In genomic region chr19:42505066-42505465, GRCh38 we compare ENCODE assay signal across 24 cellular contexts. TPM values are rescaled to one million over a fixed set of nuclear protein-coding genes. Genes with fewer than 3 reads are reported as not detected.
"Had no signal": no experiment of that assay in that cellular context is flagged by ENCODE, and none has a peak within 500 bp of the region (broad histone marks: within the 10 kb centered on the region; RNA-seq: fewer than 3 reads in every experiment).

No MANE protein-coding gene starts in this region.

- H3K27me3 Mint-ChIP-seq: activated naive CD8-positive, alpha-beta T cell treated with anti-CD3 and anti-CD28 coated beads, Interleukin-2, amount 50 U/mL, for 24 hours had no signal

- H3K9me3 Mint-ChIP-seq: activated naive CD8-positive, alpha-beta T cell treated with anti-CD3 and anti-CD28 coated beads, Interleukin-2, amount 50 U/mL, for 24 hours; activated T-cell treated with anti-CD3 and anti-CD28 coated beads, Interleukin-2, amount 50 U/mL, for 72 hours; T-helper 2 cell treated with Interferon-gamma antibody and Interleukin-4, amounts not matched to agents 5 μg/mL and 100 μg/mL, for 36 hours had no signal

- H3K9me3 ChIP-seq: ascending aorta, body of pancreas, SJSA1 had no signal

- DNase-seq: activated CD4-positive, alpha-beta T cell treated with anti-CD3 and anti-CD28 coated beads for 4 hours; activated CD4-positive, alpha-beta T cell treated with anti-CD3 and anti-CD28 coated beads, Interleukin-2, amount 50 U/mL, for 4 hours; activated CD8-positive, alpha-beta memory T cell treated with anti-CD3 and anti-CD28 coated beads for 24 hours; activated naive CD4-positive, alpha-beta T cell treated with anti-CD3 and anti-CD28 coated beads, Interleukin-2, amount 50 U/mL, for 16 hours; activated naive CD8-positive, alpha-beta T cell treated with anti-CD3 and anti-CD28 coated beads, Interleukin-2, amount 50 U/mL, for 24 hours; activated T-cell treated with anti-CD3 and anti-CD28 coated beads, Interleukin-2, amount 50 U/mL, for 72 hours; amniotic stem cell; body of pancreas; central memory CD4-positive, alpha-beta T cell; Kasumi-1; KBM-7; NCI-H1105 treated with DMSO at 0.1 percent for 48 hours; NCI-H1436 treated with DMSO at 0.1 percent for 48 hours; NCI-H187; NCI-H2081; NCI-H510A treated with DMSO at 0.1 percent for 48 hours; PC-3; SHP77; SW 1271 had no signal

- H3K4me3 Mint-ChIP-seq: activated naive CD8-positive, alpha-beta T cell treated with anti-CD3 and anti-CD28 coated beads, Interleukin-2, amount 50 U/mL, for 24 hours; activated T-cell treated with anti-CD3 and anti-CD28 coated beads, Interleukin-2, amount 50 U/mL, for 72 hours; T-helper 2 cell treated with Interferon-gamma antibody and Interleukin-4, amounts not matched to agents 5 μg/mL and 100 μg/mL, for 36 hours had no signal

- H3K4me3 ChIP-seq: ascending aorta, body of pancreas, SJSA1 had no signal

- H3K36me3 ChIP-seq: ascending aorta, SJSA1 had no signal

- H3K27me3 ChIP-seq: ascending aorta, body of pancreas had no signal

- H3K4me1 ChIP-seq: ascending aorta, body of pancreas, SJSA1 had no signal

- H3K27ac Mint-ChIP-seq: activated T-cell treated with anti-CD3 and anti-CD28 coated beads, Interleukin-2, amount 50 U/mL, for 72 hours; T-helper 2 cell treated with Interferon-gamma antibody and Interleukin-4, amounts not matched to agents 5 μg/mL and 100 μg/mL, for 36 hours had no signal

- ATAC-seq: activated CD4-positive, CD25-positive, alpha-beta regulatory T cell treated with anti-CD3 and anti-CD28 coated beads, Interleukin-2, amount 50 U/mL, for 24 hours; activated T-cell treated with anti-CD3 and anti-CD28 coated beads, Interleukin-2, amount 50 U/mL, for 72 hours; body of pancreas; PC-3; SK-N-SH treated with all-trans-retinoic acid at 6 μM for 48 hours had no signal

- H3K27ac ChIP-seq: ascending aorta, body of pancreas, SJSA1 had no signal

RNA-seq across cellular contexts. Expression of gene CEACAM1, which starts 23.2 kb away (rescaled TPM):
- total RNA-seq: ascending aorta, SJSA1 had no signal
